In the genomic region with DNA sequence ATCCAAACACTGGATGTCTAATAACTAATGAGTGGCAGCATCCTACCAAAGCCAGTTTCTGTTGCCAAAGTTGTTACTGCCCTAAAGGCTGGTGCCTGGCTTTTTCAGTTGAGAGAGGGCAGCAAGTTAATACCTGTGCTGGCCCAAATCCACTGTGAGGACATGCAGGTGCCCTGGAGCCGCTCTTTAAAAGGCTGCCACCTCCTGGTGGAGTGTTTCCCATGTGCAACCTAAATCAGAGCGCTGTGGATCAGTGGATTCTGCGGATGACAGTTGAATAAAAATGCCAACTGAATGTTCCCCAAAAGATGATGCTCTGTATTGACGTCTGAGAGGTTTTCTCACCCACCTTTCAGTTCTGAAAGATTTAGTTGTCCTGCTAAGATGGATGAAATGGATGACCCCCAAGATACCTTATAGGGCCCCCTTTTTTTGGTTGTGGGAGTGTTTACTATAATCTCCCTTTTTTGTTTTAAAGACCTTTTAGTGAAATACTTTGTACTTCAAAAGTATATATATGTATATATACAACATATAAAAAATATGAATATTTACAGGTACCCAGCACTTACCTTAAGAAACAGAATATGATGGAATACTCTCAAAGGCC, we compare ENCODE assay signal across 11 cellular contexts.
DNase-seq lines count a peak whose midpoint lies in the region; ATAC-seq and TF ChIP-seq lines count a peak whose summit lies in the region.
"Had no signal": no experiment of that assay in that cellular context is flagged by ENCODE, and none has a peak within 500 bp of the region (broad histone marks: within the 10 kb centered on the region; RNA-seq: fewer than 3 reads in every experiment).

No MANE protein-coding gene starts in this region.

- DNase-seq in NCI-H1105 treated with DMSO at 0.1 percent for 48 hours (lab: John Stamatoyannopoulos, UW) (peak; percentile 24), NCI-H1105 (lab: John Stamatoyannopoulos, UW) (no peak), HuH-7 (ENCODE audit: low spot score) (peak; percentile 34), T47D (ENCODE audit: low read depth in 1 of 2, low spot score in 1 of 2) (peak; percentile 46 to 78), lower lobe of right lung (no peak), LoVo (ENCODE audit: low spot score) (no peak)
- DNase-seq: activated T-cell treated with anti-CD3 and anti-CD28 coated beads, Interleukin-2, amount 50 U/mL, for 1 hour; NCI-H2029; nucleus accumbens had no signal

- peak in 1 of 2 donors; percentile 43 for ATAC-seq in lower lobe of right lung
- no peak for ATAC-seq in HG02759 (IDR thresholded peaks at IDR 0.05; ENCODE audit: unreplicated experiment)
- ATAC-seq in GM18907 (IDR thresholded peaks at IDR 0.05; ENCODE audit: unreplicated experiment) = no peak

- H3K9me3 ChIP-seq in lower lobe of right lung = no peaks in the 10 kb centered on the region

- no peak overlapping the region for H3K4me3 ChIP-seq in lower lobe of right lung

- no peak overlapping the region for H3K27ac ChIP-seq in lower lobe of right lung

- H3K27me3 ChIP-seq in lower lobe of right lung (ENCODE audit: low read depth) = no peaks in the 10 kb centered on the region

- in situ Hi-C loops in T47D (cut with HindIII; ENCODE audit: low pct_unique_long_range_greater_than_20kb, low sequenced_read_pairs) = no loop called here

- peak; percentile 12 for TF ChIP-seq CTCF in lower lobe of right lung (IDR thresholded peaks at IDR 0.05)

- H3K4me1 ChIP-seq in lower lobe of right lung = no peaks in the 10 kb centered on the region

- H3K36me3 ChIP-seq in lower lobe of right lung = no peaks in the 10 kb centered on the region

- intact Hi-C loops in lower lobe of right lung (cut with DNase I) = no loop called here

Comparison
In these comparisons a context has a peak if more than half of its experiments do, and no peak if none do; other contexts are left out.
1. DNase-seq: peak in NCI-H1105 treated with DMSO at 0.1 percent for 48 hours (single experiment), HuH-7 (single experiment) and T47D (2 of 2); none in NCI-H1105 (single experiment), lower lobe of right lung (single experiment) and LoVo (single experiment).